ENCODE assay signal across 6 cellular contexts in the genomic region with DNA sequence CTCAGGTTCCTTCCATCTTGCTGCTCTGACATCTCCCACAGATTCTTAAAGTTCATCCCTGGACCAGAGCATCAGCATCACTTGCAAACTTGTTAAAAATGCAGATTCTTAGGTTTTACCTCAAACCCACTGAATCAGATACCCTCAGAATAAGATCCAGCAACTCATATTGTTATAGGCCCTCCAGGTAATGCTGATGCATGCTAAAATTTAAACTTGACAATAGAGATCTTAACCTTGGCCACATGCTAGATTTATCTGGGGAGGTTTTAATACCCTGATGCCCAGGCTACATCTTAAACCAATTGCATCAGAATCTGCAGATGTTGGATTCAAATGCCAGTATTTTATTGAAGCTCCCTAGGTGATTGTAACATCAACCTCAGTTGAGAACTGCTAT.
"Had no signal": no experiment of that assay in that cellular context is flagged by ENCODE, and none has a peak within 500 bp of the region (broad histone marks: within the 10 kb centered on the region; RNA-seq: fewer than 3 reads in every experiment).

No MANE protein-coding gene starts in this region.

- H3K9ac ChIP-seq: KMS-11 had no signal

- H3K4me2 ChIP-seq: KMS-11 had no signal

- H3K4me3 ChIP-seq: K562 had no signal

- DNase-seq: KBM-7, KG1 had no signal

- ATAC-seq: K562 had no signal

- H3K27ac ChIP-seq: HL-60, KMS-11 had no signal

- FAIRE-seq: HTR-8/SVneo, K562 had no signal
